In genomic region chr7:27100601-27101187, GRCh38 we compare ENCODE assay signal across 16 cellular contexts. TPM values are rescaled to one million over a fixed set of nuclear protein-coding genes. Genes with fewer than 3 reads are reported as not detected.
DNase-seq lines count a peak whose midpoint lies in the region; ATAC-seq and TF ChIP-seq lines count a peak whose summit lies in the region.
"Had no signal": no experiment of that assay in that cellular context is flagged by ENCODE, and none has a peak within 500 bp of the region (broad histone marks: within the 10 kb centered on the region; RNA-seq: fewer than 3 reads in every experiment).

No MANE protein-coding gene starts in this region.

- peaks cover 16% of the 10 kb centered on the region for H3K36me3 Mint-ChIP-seq in activated naive CD4-positive, alpha-beta T cell treated with anti-CD3 and anti-CD28 coated beads, Interleukin-2, amount 50 U/mL, for 24 hours
- H3K36me3 Mint-ChIP-seq in activated naive CD4-positive, alpha-beta T cell treated with anti-CD3 and anti-CD28 coated beads for 36 hours (ENCODE audit: low read depth) = peaks cover 3% of the 10 kb centered on the region

- H3K36me3 ChIP-seq in mucosa of descending colon (ENCODE audit: low read depth) (no peaks in the 10 kb centered on the region), upper lobe of right lung (no peaks in the 10 kb centered on the region)

- ATAC-seq in mucosa of descending colon (no peak), upper lobe of right lung (no peak), omental fat pad (ENCODE audit: low FRiP score) (no peak), GM19452 (IDR thresholded peaks at IDR 0.05; ENCODE audit: unreplicated experiment) (no peak)
- ATAC-seq: GM12878 had no signal

- H3K27me3 Mint-ChIP-seq in activated naive CD4-positive, alpha-beta T cell treated with anti-CD3 and anti-CD28 coated beads, Interleukin-2, amount 50 U/mL, for 24 hours = peaks cover 63% of the 10 kb centered on the region
- H3K27me3 Mint-ChIP-seq in activated naive CD4-positive, alpha-beta T cell treated with anti-CD3 and anti-CD28 coated beads for 36 hours (ENCODE audit: low read depth) = peaks cover 73% of the 10 kb centered on the region

- H3K4me3 ChIP-seq in epithelial cell of proximal tubule (ENCODE audit: low read depth, low read length) (peak overlapping the region; percentile 53), mucosa of descending colon (no peak overlapping the region), upper lobe of right lung (peak overlapping the region; percentile 91)
- H3K4me3 ChIP-seq: GM12878, SJCRH30 had no signal

- intact Hi-C loops in activated naive CD4-positive, alpha-beta T cell treated with anti-CD3 and anti-CD28 coated beads for 36 hours (cut with micrococcal nuclease) = no loop called here
- intact Hi-C loops in mucosa of descending colon (cut with DNase I, micrococcal nuclease) = no loop called here
- intact Hi-C loops in upper lobe of right lung (cut with DNase I) = loop anchor here (10.0 kb wide), 1 partner anchor 246 kb away; no protein-coding TSS in a partner anchor

- DNase-seq in activated naive CD4-positive, alpha-beta T cell treated with anti-CD3 and anti-CD28 coated beads for 36 hours = no peak
- DNase-seq in epithelial cell of proximal tubule (ENCODE audit: low read depth) (no peak), mucosa of descending colon (peak in 2 of 3 donors; percentile 29 to 37), upper lobe of right lung (no peak), omental fat pad (ENCODE audit: low spot score) (no peak), NCI-H1436 treated with DMSO at 0.1 percent for 48 hours (lab: John Stamatoyannopoulos, UW) (no peak)
- DNase-seq: 8988T; activated B cell treated with CpG ODN at 0.5 μM for 24 hours; activated T-cell treated with anti-CD3 and anti-CD28 coated beads, Interleukin-2, amount 50 U/mL, for 48 hours; caudate nucleus; naive B cell; NCI-H446 treated with DMSO at 0.1 percent for 48 hours; SJCRH30 had no signal

- CTCF ChIA-PET in activated naive CD4-positive, alpha-beta T cell treated with anti-CD3 and anti-CD28 coated beads for 36 hours (lab: Charles Lee) = interaction anchor here (0.6 kb wide), 1 partner anchor 862 kb away, joined by 3 read pairs; no protein-coding TSS in a partner anchor

- H3K4me1 ChIP-seq in mucosa of descending colon (ENCODE audit: low read depth) (peaks cover 19% of the 10 kb centered on the region), upper lobe of right lung (peaks cover 13% of the 10 kb centered on the region)
- H3K4me1 ChIP-seq: SJCRH30 had no signal

- H3K9me3 Mint-ChIP-seq in activated naive CD4-positive, alpha-beta T cell treated with anti-CD3 and anti-CD28 coated beads, Interleukin-2, amount 50 U/mL, for 24 hours = no peaks in the 10 kb centered on the region
- H3K9me3 Mint-ChIP-seq in activated naive CD4-positive, alpha-beta T cell treated with anti-CD3 and anti-CD28 coated beads for 36 hours = no peaks in the 10 kb centered on the region
- H3K9me3 Mint-ChIP-seq: activated B cell treated with CpG ODN at 0.5 μM for 24 hours had no signal

- no peak for TF ChIP-seq CTCF in epithelial cell of proximal tubule (conservative IDR thresholded peaks at IDR 0.05; ENCODE audit: low read depth, low read length)
- no peak for TF ChIP-seq CTCF in mucosa of descending colon (IDR thresholded peaks at IDR 0.05)
- TF ChIP-seq CTCF in upper lobe of right lung (IDR thresholded peaks at IDR 0.05) = no peak
- TF ChIP-seq CTCF in omental fat pad (IDR thresholded peaks at IDR 0.05) = no peak

- peaks cover 37% of the 10 kb centered on the region for H3K4me1 Mint-ChIP-seq in activated naive CD4-positive, alpha-beta T cell treated with anti-CD3 and anti-CD28 coated beads, Interleukin-2, amount 50 U/mL, for 24 hours
- H3K4me1 Mint-ChIP-seq in activated naive CD4-positive, alpha-beta T cell treated with anti-CD3 and anti-CD28 coated beads for 36 hours (ENCODE audit: low read depth) = peaks cover 30% of the 10 kb centered on the region

- H3K9me3 ChIP-seq in mucosa of descending colon (no peaks in the 10 kb centered on the region), upper lobe of right lung (no peaks in the 10 kb centered on the region)
- H3K9me3 ChIP-seq: SJCRH30 had no signal

- peak overlapping the region; percentile 91 for H3K27ac ChIP-seq in upper lobe of right lung
- H3K27ac ChIP-seq: SJCRH30 had no signal

- peak overlapping the region; percentile 11 for H3K4me3 Mint-ChIP-seq in activated naive CD4-positive, alpha-beta T cell treated with anti-CD3 and anti-CD28 coated beads, Interleukin-2, amount 50 U/mL, for 24 hours
- H3K4me3 Mint-ChIP-seq in activated naive CD4-positive, alpha-beta T cell treated with anti-CD3 and anti-CD28 coated beads for 36 hours = no peak overlapping the region
- H3K4me3 Mint-ChIP-seq: activated B cell treated with CpG ODN at 0.5 μM for 24 hours had no signal

- H3K27ac Mint-ChIP-seq in activated naive CD4-positive, alpha-beta T cell treated with anti-CD3 and anti-CD28 coated beads, Interleukin-2, amount 50 U/mL, for 24 hours = no peak overlapping the region
- H3K27ac Mint-ChIP-seq in activated naive CD4-positive, alpha-beta T cell treated with anti-CD3 and anti-CD28 coated beads for 36 hours = no peak overlapping the region
- H3K27ac Mint-ChIP-seq: activated B cell treated with CpG ODN at 0.5 μM for 24 hours, naive B cell had no signal

- peaks cover 17% of the 10 kb centered on the region for H3K27me3 ChIP-seq in upper lobe of right lung
- H3K27me3 ChIP-seq: SJCRH30 had no signal

RNA-seq across cellular contexts. Expression of gene HOXA2, which starts 1.8 kb away (rescaled TPM):
- total RNA-seq in activated naive CD4-positive, alpha-beta T cell treated with anti-CD3 and anti-CD28 coated beads for 36 hours = not detected
- 0.69 and 2.0 TPM in 2 replicates for total RNA-seq in epithelial cell of proximal tubule
- total RNA-seq in mucosa of descending colon = 1 to 10 TPM; 3.2 to 4.3 (median 3.3) TPM
- total RNA-seq in upper lobe of right lung = 2.1 TPM
- total RNA-seq in omental fat pad = 1 to 10 TPM; 1.1 to 3.5 (median 1.5) TPM
- total RNA-seq: activated B cell treated with CpG ODN at 0.5 μM for 24 hours, GM12878 had no signal

RNA-seq across cellular contexts. Expression of gene HOXA1, which starts 4.9 kb away (rescaled TPM):
- total RNA-seq in activated naive CD4-positive, alpha-beta T cell treated with anti-CD3 and anti-CD28 coated beads for 36 hours = under 1 TPM; 0.24 to 0.30 TPM
- 5.7 and 7.1 TPM in 2 replicates for total RNA-seq in epithelial cell of proximal tubule
- 1 to 10 TPM; 1.5 to 2.7 (median 2.1) TPM for total RNA-seq in mucosa of descending colon
- total RNA-seq in upper lobe of right lung = 0.75 TPM
- total RNA-seq in omental fat pad = under 1 TPM; 0.56 to 0.84 (median 0.77) TPM

RNA-seq across cellular contexts. Expression of gene HOXA4, which starts 29.9 kb away (rescaled TPM):
- under 1 TPM in 1 of 2 experiments, not detected in 1; 0.14 TPM for total RNA-seq in activated naive CD4-positive, alpha-beta T cell treated with anti-CD3 and anti-CD28 coated beads for 36 hours
- total RNA-seq in epithelial cell of proximal tubule = 9.2 and 14.6 TPM in 2 replicates
- total RNA-seq in mucosa of descending colon = 1 to 10 TPM; 5.9 to 9.5 (median 8.3) TPM
- 7.1 TPM for total RNA-seq in upper lobe of right lung
- total RNA-seq in omental fat pad = 1 to 10 TPM; 1.6 to 5.7 (median 3.1) TPM
- total RNA-seq: GM12878 had no signal

RNA-seq across cellular contexts. Expression of gene HOXA5, which starts 42.8 kb away (rescaled TPM):
- not detected for total RNA-seq in activated naive CD4-positive, alpha-beta T cell treated with anti-CD3 and anti-CD28 coated beads for 36 hours
- total RNA-seq in epithelial cell of proximal tubule (20.1 and 47.6 TPM in 2 replicates), mucosa of descending colon (10 to 100 TPM; 16.1 to 26.6 (median 23.8) TPM), upper lobe of right lung (16.0 TPM), omental fat pad (10 to 100 TPM; 10.4 to 39.4 (median 26.5) TPM)
- total RNA-seq: activated B cell treated with CpG ODN at 0.5 μM for 24 hours had no signal

RNA-seq across cellular contexts. Expression of gene HOXA6, which starts 46.9 kb away (rescaled TPM):
- total RNA-seq in activated naive CD4-positive, alpha-beta T cell treated with anti-CD3 and anti-CD28 coated beads for 36 hours = not detected
- total RNA-seq in epithelial cell of proximal tubule (5.7 and 11.8 TPM in 2 replicates), mucosa of descending colon (10 to 100 TPM; 20.2 to 39.5 (median 20.5) TPM), upper lobe of right lung (6.5 TPM), omental fat pad (10 to 100 TPM in 1 of 4 donors, 1 to 10 TPM in 3; 1.1 to 13.1 (median 6.4) TPM)
- total RNA-seq: activated B cell treated with CpG ODN at 0.5 μM for 24 hours, GM12878 had no signal

Comparison
In these comparisons a context has a peak if more than half of its experiments do, and no peak if none do; other contexts are left out.
1. DNase-seq: peak in mucosa of descending colon (2 of 3); none in activated naive CD4-positive, alpha-beta T cell treated with anti-CD3 and anti-CD28 coated beads for 36 hours (single experiment), epithelial cell of proximal tubule (single experiment), upper lobe of right lung (single experiment), omental fat pad (single experiment) and NCI-H1436 treated with DMSO at 0.1 percent for 48 hours (single experiment).